9 cellular contexts compared by ENCODE assay signal in the genomic region with DNA sequence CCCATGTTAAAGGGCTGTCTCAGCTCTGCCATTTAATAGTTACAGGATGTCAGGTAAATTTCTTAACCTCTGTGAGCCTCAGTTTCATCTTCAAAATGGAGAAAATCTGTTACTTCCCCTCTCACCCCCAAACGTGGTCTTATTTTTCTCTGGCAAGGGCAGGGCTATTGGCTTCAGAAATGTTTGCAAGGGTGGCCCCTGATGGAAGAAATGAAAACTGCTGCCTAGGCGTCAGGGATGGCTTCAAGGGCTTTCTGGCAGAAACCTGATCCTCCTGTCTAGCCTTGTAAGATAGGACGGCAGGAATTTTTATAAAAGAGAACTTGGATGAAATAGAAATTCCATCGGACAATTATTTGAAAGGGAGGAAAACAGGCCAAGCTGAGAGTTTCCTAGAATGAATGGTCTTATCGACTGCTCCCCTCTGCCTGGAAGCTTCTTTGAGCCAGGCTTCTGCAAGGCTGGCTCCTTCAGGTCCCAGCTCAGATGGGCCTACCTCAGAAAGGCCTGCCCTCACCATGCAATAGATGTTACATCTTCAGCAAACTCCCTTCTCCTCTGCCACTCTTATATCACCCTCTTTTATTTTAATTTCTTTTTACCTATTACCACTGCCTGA. TPM values are rescaled to one million over a fixed set of nuclear protein-coding genes. Genes with fewer than 3 reads are reported as not detected.
A peak's percentile ranks its signal among the peaks of the same experiment; 100 is the strongest.
DNase-seq lines count a peak whose midpoint lies in the region; ATAC-seq and TF ChIP-seq lines count a peak whose summit lies in the region.
"Had no signal": no experiment of that assay in that cellular context is flagged by ENCODE, and none has a peak within 500 bp of the region (broad histone marks: within the 10 kb centered on the region; RNA-seq: fewer than 3 reads in every experiment).

No MANE protein-coding gene starts in this region.

- H3K4me1 Mint-ChIP-seq in nephron: peaks cover 58% of the 10 kb centered on the region

- no peak overlapping the region for H3K27ac ChIP-seq in transverse colon
- H3K27ac ChIP-seq: BLaER1 had no signal

- H3K9me3 Mint-ChIP-seq in nephron: no peaks in the 10 kb centered on the region

- DNase-seq in NCI-H1436 (lab: John Stamatoyannopoulos, UW): peak; percentile 74
- DNase-seq in NCI-H1436 treated with DMSO at 0.1 percent for 48 hours (lab: John Stamatoyannopoulos, UW): no peak
- DNase-seq in NCI-H460 (ENCODE audit: extremely low read depth, low read depth): peak; percentile 52
- DNase-seq in activated CD4-positive, alpha-beta T cell treated with anti-CD3 and anti-CD28 coated beads, Interleukin-2, amount 50 U/mL, for 48 hours: peak; percentile 42 to 59
- DNase-seq in epithelial cell of proximal tubule (ENCODE audit: low read depth): no peak
- peak; percentile 65 for DNase-seq in transverse colon

- TF ChIP-seq CTCF in epithelial cell of proximal tubule (conservative IDR thresholded peaks at IDR 0.05; ENCODE audit: low read depth, low read length) (peak; percentile 92), nephron (IDR thresholded peaks at IDR 0.05; ENCODE audit: unreplicated experiment in 3 of 3) (peak; percentile 76 to 89 (median 84)), transverse colon (IDR thresholded peaks at IDR 0.05) (peak; percentile 64 to 79 (median 65))

- WGBS in transverse colon (ENCODE audit: low coverage in 1 of 2), 2 donors: 8 to 24% methylated on average over 5 of the region's 5 CpGs

- in situ Hi-C loops in transverse colon (cut with MboI; ENCODE audit: low pct_ligation_motif_present in 1 of 4, low pct_unique_long_range_greater_than_20kb in 1 of 4, low sequenced_read_pairs in 3 of 4): loop anchor here in 2 of 4 donors (10.0 to 25.0 kb wide), 2 partner anchors 96 to 238 kb away; no protein-coding TSS in a partner anchor

- H3K4me3 ChIP-seq in epithelial cell of proximal tubule (ENCODE audit: low read depth, low read length) (no peak overlapping the region), transverse colon (no peak overlapping the region)
- H3K4me3 ChIP-seq: BLaER1 had no signal

- no peaks in the 10 kb centered on the region for H3K27me3 Mint-ChIP-seq in nephron (ENCODE audit: low read depth)

- H3K4me1 ChIP-seq in transverse colon: peaks cover 0 to 11% (median 0%) of the 10 kb centered on the region in 4 donors
- H3K4me1 ChIP-seq: BLaER1 had no signal

- no peak overlapping the region for H3K4me3 Mint-ChIP-seq in nephron

- H3K27me3 ChIP-seq in transverse colon: no peaks in the 10 kb centered on the region
- H3K27me3 ChIP-seq: BLaER1 had no signal

- no peaks in the 10 kb centered on the region for H3K36me3 Mint-ChIP-seq in nephron (ENCODE audit: low read depth)

- no peak for TF ChIP-seq POLR2A in transverse colon (IDR thresholded peaks at IDR 0.05)

- intact Hi-C loops in transverse colon (cut with DNase I; ENCODE audit: low total_unique reads): no loop called here

- TF ChIP-seq EP300 in transverse colon (IDR thresholded peaks at IDR 0.05; ENCODE audit: low read depth): no peak

- peak; percentile 72 for ATAC-seq in HG02943 (IDR thresholded peaks at IDR 0.05; ENCODE audit: low read depth, unreplicated experiment)

- peak overlapping the region; percentile 54 to 91 (median 62) for H3K27ac Mint-ChIP-seq in nephron

- H3K36me3 ChIP-seq in transverse colon: no peaks in the 10 kb centered on the region
- H3K36me3 ChIP-seq: BLaER1 had no signal

- no peaks in the 10 kb centered on the region for H3K9me3 ChIP-seq in transverse colon
- H3K9me3 ChIP-seq: BLaER1 had no signal

RNA-seq across cellular contexts. Expression of gene TANGO6, which starts 43.0 kb away (rescaled TPM):
- total RNA-seq in NCI-H460 (2014; rRNA removed; shearing (Covaris generic)): 22.3 and 22.6 TPM in 2 replicates
- polyA plus RNA-seq in NCI-H460 (2014; cell fraction: nucleus; rRNA removed): 16.5 and 19.0 TPM in 2 replicates
- 20.0 and 30.9 TPM in 2 replicates for total RNA-seq in epithelial cell of proximal tubule
- 10 to 100 TPM; 10.6 to 55.4 (median 22.8) TPM for total RNA-seq in transverse colon

Comparison
In these comparisons a context has a peak if more than half of its experiments do, and no peak if none do; other contexts are left out.
1. DNase-seq: peak in NCI-H1436 (single experiment), NCI-H460 (single experiment), activated CD4-positive, alpha-beta T cell treated with anti-CD3 and anti-CD28 coated beads, Interleukin-2, amount 50 U/mL, for 48 hours (2 of 2) and transverse colon (single experiment); none in NCI-H1436 treated with DMSO at 0.1 percent for 48 hours (single experiment) and epithelial cell of proximal tubule (single experiment).
2. Peak in every context shown above with its lines, with median percentiles within 50 percentile points of each other: CTCF ChIP-seq.